ENCODE assay signal across 28 cellular contexts in the genomic region with DNA sequence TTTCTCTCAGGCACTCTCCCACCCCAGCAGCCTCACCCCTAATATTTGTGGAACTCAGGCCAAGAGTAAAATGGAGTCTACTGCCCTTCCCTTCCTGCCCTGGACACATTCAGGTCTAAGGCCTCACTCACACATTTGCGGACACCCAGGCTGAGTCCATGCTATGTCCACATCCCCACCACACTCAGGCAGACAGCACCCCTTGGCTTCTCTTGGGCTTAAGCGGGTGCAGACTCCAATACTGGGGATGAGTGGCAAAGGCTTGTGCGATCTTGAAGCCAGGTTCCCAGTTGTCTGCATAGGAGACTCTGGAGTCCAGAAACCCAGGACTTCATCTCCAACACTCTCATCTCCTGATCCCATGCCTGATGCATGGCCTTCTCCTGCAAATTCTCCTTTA. TPM values are rescaled to one million over a fixed set of nuclear protein-coding genes. Genes with fewer than 3 reads are reported as not detected.
"Had no signal": no experiment of that assay in that cellular context is flagged by ENCODE, and none has a peak within 500 bp of the region (broad histone marks: within the 10 kb centered on the region; RNA-seq: fewer than 3 reads in every experiment).

No MANE protein-coding gene starts in this region.

- H3K27ac Mint-ChIP-seq: activated CD4-positive, alpha-beta memory T cell treated with anti-CD3 and anti-CD28 coated beads for 36 hours; activated CD4-positive, alpha-beta T cell treated with anti-CD3 and anti-CD28 coated beads, Interleukin-2, amount 10 ng/mL, durations not matched to agents 7 days and 5 days; activated naive CD4-positive, alpha-beta T cell treated with anti-CD3 and anti-CD28 coated beads, Interleukin-2, amount 10 ng/mL, durations not matched to agents 7 days and 5 days; activated naive CD8-positive, alpha-beta T cell treated with anti-CD3 and anti-CD28 coated beads for 36 hours; activated T-helper 2 cell treated with anti-CD3 and anti-CD28 coated beads, Interferon-gamma antibody, Interleukin-2, Interleukin-4, amounts not matched to agents 10 μg/mL and 5 μg/mL and 100 μg/mL, durations not matched to agents 14 hours and 24 hours and 36 hours; T-cell had no signal

- H3K4me1 ChIP-seq: breast epithelium had no signal

- ATAC-seq: Right ventricle myocardium inferior, T-cell had no signal

- H3K4me3 Mint-ChIP-seq: activated CD4-positive, alpha-beta memory T cell treated with anti-CD3 and anti-CD28 coated beads for 36 hours; activated CD4-positive, alpha-beta T cell treated with anti-CD3 and anti-CD28 coated beads, Interleukin-2, amount 10 ng/mL, durations not matched to agents 7 days and 5 days; activated naive CD4-positive, alpha-beta T cell treated with anti-CD3 and anti-CD28 coated beads, Interleukin-2, amount 10 ng/mL, durations not matched to agents 7 days and 5 days; activated naive CD8-positive, alpha-beta T cell treated with anti-CD3 and anti-CD28 coated beads for 36 hours; T-cell had no signal

- H3K9me3 ChIP-seq: breast epithelium had no signal

- H3K27ac ChIP-seq: breast epithelium had no signal

- DNase-seq: activated CD4-positive, alpha-beta memory T cell treated with anti-CD3 and anti-CD28 coated beads for 36 hours; activated CD4-positive, alpha-beta T cell treated with anti-CD3 and anti-CD28 coated beads, Interleukin-2, amount 10 ng/mL, durations not matched to agents 7 days and 5 days; activated CD4-positive, CD25-positive, alpha-beta regulatory T cell; activated CD8-positive, alpha-beta memory T cell treated with anti-CD3 and anti-CD28 coated beads for 24 hours; activated gamma-delta T cell treated with Interleukin-2 at 50 U/mL for 16 hours; activated naive CD4-positive, alpha-beta T cell treated with anti-CD3 and anti-CD28 coated beads, Interleukin-2, amount 10 ng/mL, durations not matched to agents 7 days and 5 days; activated naive CD8-positive, alpha-beta T cell treated with anti-CD3 and anti-CD28 coated beads for 36 hours; activated T-cell treated with anti-CD3 and anti-CD28 coated beads, Interleukin-2, amount 50 U/mL, for 48 hours; caudate nucleus; NCI-H1092; NCI-H1417; NCI-H1930; NCI-H2107; NCI-H2171 treated with DMSO at 0.1 percent for 48 hours; NCI-H226; NCI-H510A; NCI-H526 treated with DMSO at 0.1 percent for 48 hours; NCI-H82; T-cell; T-helper 2 cell; T1000 had no signal

- H3K4me3 ChIP-seq: breast epithelium had no signal

- H3K9me3 Mint-ChIP-seq: activated CD4-positive, alpha-beta memory T cell treated with anti-CD3 and anti-CD28 coated beads for 36 hours; activated CD4-positive, alpha-beta T cell treated with anti-CD3 and anti-CD28 coated beads, Interleukin-2, amount 10 ng/mL, durations not matched to agents 7 days and 5 days; activated naive CD4-positive, alpha-beta T cell treated with anti-CD3 and anti-CD28 coated beads, Interleukin-2, amount 10 ng/mL, durations not matched to agents 7 days and 5 days; activated naive CD8-positive, alpha-beta T cell treated with anti-CD3 and anti-CD28 coated beads for 36 hours; activated T-helper 2 cell treated with anti-CD3 and anti-CD28 coated beads, Interferon-gamma antibody, Interleukin-2, Interleukin-4, amounts not matched to agents 10 μg/mL and 5 μg/mL and 100 μg/mL, durations not matched to agents 14 hours and 24 hours and 36 hours; T-cell had no signal

- H3K4me1 Mint-ChIP-seq: activated CD4-positive, alpha-beta T cell treated with anti-CD3 and anti-CD28 coated beads, Interleukin-2, amount 10 ng/mL, durations not matched to agents 7 days and 5 days; activated naive CD4-positive, alpha-beta T cell treated with anti-CD3 and anti-CD28 coated beads, Interleukin-2, amount 10 ng/mL, durations not matched to agents 7 days and 5 days; activated naive CD8-positive, alpha-beta T cell treated with anti-CD3 and anti-CD28 coated beads for 36 hours had no signal

- H3K27me3 ChIP-seq: breast epithelium had no signal

- H3K36me3 ChIP-seq: breast epithelium had no signal

- H3K36me3 Mint-ChIP-seq: activated CD4-positive, alpha-beta memory T cell treated with anti-CD3 and anti-CD28 coated beads for 36 hours; activated naive CD4-positive, alpha-beta T cell treated with anti-CD3 and anti-CD28 coated beads, Interleukin-2, amount 10 ng/mL, durations not matched to agents 7 days and 5 days; activated naive CD8-positive, alpha-beta T cell treated with anti-CD3 and anti-CD28 coated beads for 36 hours; T-cell had no signal

RNA-seq across cellular contexts. Expression of gene CFAP100, which starts 17.5 kb away (rescaled TPM):
- total RNA-seq: activated CD4-positive, alpha-beta memory T cell treated with anti-CD3 and anti-CD28 coated beads for 36 hours; activated CD4-positive, alpha-beta T cell treated with anti-CD3 and anti-CD28 coated beads, Interleukin-2, amount 10 ng/mL, durations not matched to agents 7 days and 5 days; activated naive CD8-positive, alpha-beta T cell treated with anti-CD3 and anti-CD28 coated beads for 36 hours; activated T-helper 2 cell treated with anti-CD3 and anti-CD28 coated beads, Interferon-gamma antibody, Interleukin-2, Interleukin-4, amounts not matched to agents 10 μg/mL and 5 μg/mL and 100 μg/mL, durations not matched to agents 14 hours and 24 hours and 36 hours; breast epithelium; MCF 10A; OCI-LY7; Right ventricle myocardium inferior; RPMI7951; T-cell had no signal
- polyA plus RNA-seq: adipose tissue had no signal

RNA-seq across cellular contexts. Expression of gene KLF15, which starts 20.0 kb away (rescaled TPM):
- total RNA-seq: activated CD4-positive, alpha-beta T cell treated with anti-CD3 and anti-CD28 coated beads, Interleukin-2, amount 10 ng/mL, durations not matched to agents 7 days and 5 days had no signal
